ENCODE assay signal across 8 cellular contexts in genomic region chrX:1657367-1658082, GRCh38. TPM values are rescaled to one million over a fixed set of nuclear protein-coding genes. Genes with fewer than 3 reads are reported as not detected.
A peak's percentile ranks its signal among the peaks of the same experiment; 100 is the strongest.
DNase-seq lines count a peak whose midpoint lies in the region; ATAC-seq, FAIRE-seq and TF ChIP-seq lines count a peak whose summit lies in the region.

No MANE protein-coding gene starts in this region.

- no peaks in the 10 kb centered on the region for H3K9me3 Mint-ChIP-seq in activated CD8-positive, alpha-beta T cell treated with anti-CD3 and anti-CD28 coated beads, Interleukin-2, amount 10 ng/mL, durations not matched to agents 7 days and 5 days (ENCODE audit: insufficient read depth)

- POLR2A ChIA-PET in activated CD8-positive, alpha-beta T cell treated with anti-CD3 and anti-CD28 coated beads, Interleukin-2, amount 10 ng/mL, durations not matched to agents 7 days and 5 days (lab: Charles Lee), result no interaction called here

- no peaks in the 10 kb centered on the region for H3K36me3 ChIP-seq in kidney (ENCODE audit: control insufficient read depth in 1 of 2, insufficient read depth in 2 of 2, low read length in 2 of 2)

- peak; percentile 29 for ATAC-seq in HG02678 (IDR thresholded peaks at IDR 0.05; ENCODE audit: unreplicated experiment)
- peak; percentile 43 for ATAC-seq in activated CD8-positive, alpha-beta T cell treated with anti-CD3 and anti-CD28 coated beads, Interleukin-2, amount 10 ng/mL, durations not matched to agents 7 days and 5 days

- H3K36me3 Mint-ChIP-seq in activated CD8-positive, alpha-beta T cell treated with anti-CD3 and anti-CD28 coated beads, Interleukin-2, amount 10 ng/mL, durations not matched to agents 7 days and 5 days (ENCODE audit: low read depth), result peaks cover 29% of the 10 kb centered on the region

- H3K27ac Mint-ChIP-seq in activated CD8-positive, alpha-beta T cell treated with anti-CD3 and anti-CD28 coated beads, Interleukin-2, amount 10 ng/mL, durations not matched to agents 7 days and 5 days, result peak overlapping the region; percentile 99

- H3K27me3 Mint-ChIP-seq in activated CD8-positive, alpha-beta T cell treated with anti-CD3 and anti-CD28 coated beads, Interleukin-2, amount 10 ng/mL, durations not matched to agents 7 days and 5 days (ENCODE audit: low read depth), result no peaks in the 10 kb centered on the region

- no peaks in the 10 kb centered on the region for H3K9me3 ChIP-seq in kidney (ENCODE audit: control insufficient read depth in 1 of 2, low read length in 2 of 2)

- intact Hi-C loops in kidney (cut with DNase I), result no loop called here

- H3K4me3 ChIP-seq in fibroblast of pulmonary artery (replicated peaks; ENCODE audit: low read depth, low read length), result peak overlapping the region; percentile 9
- H3K4me3 ChIP-seq in kidney (ENCODE audit: low read length in 2 of 2), result no peak overlapping the region

- H3K9ac ChIP-seq in kidney (ENCODE audit: low read length in 2 of 2), result no peak overlapping the region

- H3K4me3 Mint-ChIP-seq in activated CD8-positive, alpha-beta T cell treated with anti-CD3 and anti-CD28 coated beads, Interleukin-2, amount 10 ng/mL, durations not matched to agents 7 days and 5 days, result peak overlapping the region; percentile 95

- no peak for FAIRE-seq in kidney (lab: Jason Lieb, UNC)

- H3K4me1 ChIP-seq in kidney (ENCODE audit: control insufficient read depth in 1 of 2, insufficient read depth in 1 of 2, low read depth in 1 of 2, low read length in 2 of 2), result no peaks in the 10 kb centered on the region

- TF ChIP-seq CTCF in fibroblast of pulmonary artery (IDR thresholded peaks at IDR 0.05; ENCODE audit: low read length, missing control alignments), result peak; percentile 2
- no peak for TF ChIP-seq CTCF in kidney (IDR thresholded peaks at IDR 0.05; ENCODE audit: borderline replicate concordance, extremely low read depth, insufficient read depth)

- no peak overlapping the region for H3K27ac ChIP-seq in kidney (ENCODE audit: low read depth in 2 of 2, low read length in 2 of 2)

- peaks cover 42% of the 10 kb centered on the region for H3K4me1 Mint-ChIP-seq in activated CD8-positive, alpha-beta T cell treated with anti-CD3 and anti-CD28 coated beads, Interleukin-2, amount 10 ng/mL, durations not matched to agents 7 days and 5 days (ENCODE audit: low read depth)

- DNase-seq in NCI-H2196 treated with DMSO at 0.1 percent for 48 hours (lab: John Stamatoyannopoulos, UW; ENCODE audit: unreplicated experiment) (peak; percentile 15), NCI-H2196 (lab: John Stamatoyannopoulos, UW; ENCODE audit: unreplicated experiment) (no peak), NCI-H2171 (lab: John Stamatoyannopoulos, UW) (peak; percentile 94), fibroblast of pulmonary artery (ENCODE audit: low read depth) (peak; percentile 76), kidney (no peak)
- DNase-seq in activated CD8-positive, alpha-beta T cell treated with anti-CD3 and anti-CD28 coated beads, Interleukin-2, amount 10 ng/mL, durations not matched to agents 7 days and 5 days, result peak; percentile 78
- peak; percentile 47 to 49 for DNase-seq in stimulated activated CD4-positive, alpha-beta T cell treated with anti-CD3 and anti-CD28 coated beads, Interleukin-12 subunit alpha, Interleukin-12 subunit beta, amount 100 ng/mL, for 24 hours (ENCODE audit: low read depth in 2 of 2)

- CTCF ChIA-PET in activated CD8-positive, alpha-beta T cell treated with anti-CD3 and anti-CD28 coated beads, Interleukin-2, amount 10 ng/mL, durations not matched to agents 7 days and 5 days (lab: Charles Lee), result no interaction called here

RNA-seq across cellular contexts. Expression of gene ASMT, which starts 42.7 kb away (rescaled TPM):
- total RNA-seq in activated CD8-positive, alpha-beta T cell treated with anti-CD3 and anti-CD28 coated beads, Interleukin-2, amount 10 ng/mL, durations not matched to agents 7 days and 5 days, result under 1 TPM in 1 of 2 experiments, not detected in 1; 0.29 TPM
- total RNA-seq in kidney, result 0.22 TPM
- not detected for polyA plus RNA-seq in kidney (ENCODE audit: insufficient read depth, low read depth, low replicate concordance)

Comparison
In these comparisons a context has a peak if more than half of its experiments do, and no peak if none do; other contexts are left out.
1. DNase-seq: peak in NCI-H2196 treated with DMSO at 0.1 percent for 48 hours (single experiment), NCI-H2171 (single experiment), activated CD8-positive, alpha-beta T cell treated with anti-CD3 and anti-CD28 coated beads, Interleukin-2, amount 10 ng/mL, durations not matched to agents 7 days and 5 days (single experiment), fibroblast of pulmonary artery (single experiment) and stimulated activated CD4-positive, alpha-beta T cell treated with anti-CD3 and anti-CD28 coated beads, Interleukin-12 subunit alpha, Interleukin-12 subunit beta, amount 100 ng/mL, for 24 hours (2 of 2); none in NCI-H2196 (single experiment) and kidney (single experiment).